In the genomic region with DNA sequence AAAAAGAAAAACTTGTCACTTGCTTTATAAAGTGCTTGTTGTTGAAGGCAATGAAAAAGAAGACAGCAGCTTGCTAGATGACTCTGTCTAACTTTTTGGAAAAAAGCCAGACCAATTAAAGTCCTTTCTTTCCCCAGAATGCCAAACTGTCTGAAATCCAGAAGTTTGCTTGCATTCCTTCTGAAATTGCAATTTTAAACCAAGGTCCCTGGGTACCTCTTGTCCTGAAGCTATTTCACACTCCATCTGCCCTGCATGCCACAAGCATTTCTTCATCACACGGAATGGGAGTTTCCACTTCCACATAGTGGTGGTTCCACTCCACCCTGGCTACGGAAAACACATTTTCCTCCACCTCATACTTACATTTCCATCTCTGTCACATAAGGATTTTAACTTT, we compare ENCODE assay signal across 13 cellular contexts.
DNase-seq lines count a peak whose midpoint lies in the region; ATAC-seq and TF ChIP-seq lines count a peak whose summit lies in the region.
"Had no signal": no experiment of that assay in that cellular context is flagged by ENCODE, and none has a peak within 500 bp of the region (broad histone marks: within the 10 kb centered on the region; RNA-seq: fewer than 3 reads in every experiment).

No MANE protein-coding gene starts in this region.

- CTCF ChIA-PET in A673 (lab: Charles Lee) = no interaction called here

- no peak overlapping the region for H3K27ac ChIP-seq in A673 (ENCODE audit: low read depth, low read length, poor library complexity, severe bottlenecking)
- H3K27ac ChIP-seq: BLaER1 treated with 17β-estradiol and CSF1 and Interleukin-3, amounts not matched to agents 10 nM and 100 nM; KMS-11 had no signal

- H3K27me3 Mint-ChIP-seq in activated T-cell treated with anti-CD3 and anti-CD28 coated beads, Interleukin-2, amount 50 U/mL, for 24 hours = no peaks in the 10 kb centered on the region

- H3K4me1 Mint-ChIP-seq in activated T-cell treated with anti-CD3 and anti-CD28 coated beads, Interleukin-2, amount 50 U/mL, for 24 hours (ENCODE audit: low read depth) = no peaks in the 10 kb centered on the region

- H3K4me3 ChIP-seq in A673 (ENCODE audit: low read depth, low read length, poor library complexity, severe bottlenecking) (no peak overlapping the region), cardiac fibroblast (replicated peaks in 1 of 2; ENCODE audit: low read depth in 2 of 2, low read length in 2 of 2) (no peak overlapping the region)
- H3K4me3 ChIP-seq: BLaER1 treated with 17β-estradiol and CSF1 and Interleukin-3, amounts not matched to agents 10 nM and 100 nM; dorsolateral prefrontal cortex had no signal

- intact Hi-C loops in A673 (cut with micrococcal nuclease; ENCODE audit: unreplicated experiment) = no loop called here

- H3K36me3 ChIP-seq in A673 (ENCODE audit: insufficient read depth, low read length, poor library complexity, severe bottlenecking) = peaks cover 11% of the 10 kb centered on the region

- H3K27me3 ChIP-seq in A673 (replicated peaks; ENCODE audit: insufficient read depth, low read depth, low read length, poor library complexity) = no peaks in the 10 kb centered on the region
- H3K27me3 ChIP-seq: BLaER1 treated with 17β-estradiol and CSF1 and Interleukin-3, amounts not matched to agents 10 nM and 100 nM; dorsolateral prefrontal cortex had no signal

- peak; percentile 76 for DNase-seq in A673 (ENCODE audit: low spot score)
- DNase-seq in HT1080 (ENCODE audit: low read depth) = peak; percentile 10
- peak; percentile 83 to 90 for DNase-seq in cardiac fibroblast (ENCODE audit: low read depth in 2 of 2)
- peak; percentile 49 to 50 for DNase-seq in lung microvascular endothelial cell (ENCODE audit: low read depth in 2 of 2)
- no peak for DNase-seq in activated T-cell treated with anti-CD3 and anti-CD28 coated beads, Interleukin-2, amount 50 U/mL, for 24 hours
- DNase-seq: activated T-cell treated with anti-CD3 and anti-CD28 coated beads, Interleukin-2, amount 50 U/mL, for 4 hours; dorsolateral prefrontal cortex; kidney had no signal

- no peak overlapping the region for H3K27ac Mint-ChIP-seq in activated T-cell treated with anti-CD3 and anti-CD28 coated beads, Interleukin-2, amount 50 U/mL, for 24 hours

- peaks cover 41% of the 10 kb centered on the region for H3K36me3 Mint-ChIP-seq in activated T-cell treated with anti-CD3 and anti-CD28 coated beads, Interleukin-2, amount 50 U/mL, for 24 hours (ENCODE audit: low read depth)

- peaks cover 18% of the 10 kb centered on the region for H3K4me1 ChIP-seq in A673 (ENCODE audit: insufficient read depth, low read length, poor library complexity, severe bottlenecking)
- H3K4me1 ChIP-seq: BLaER1 treated with 17β-estradiol and CSF1 and Interleukin-3, amounts not matched to agents 10 nM and 100 nM had no signal

- peaks cover 7% of the 10 kb centered on the region for H3K9me3 Mint-ChIP-seq in activated T-cell treated with anti-CD3 and anti-CD28 coated beads, Interleukin-2, amount 50 U/mL, for 24 hours

- TF ChIP-seq CTCF in A673 (conservative IDR thresholded peaks at IDR 0.05; ENCODE audit: low read depth, low read length) (no peak), cardiac fibroblast (IDR thresholded peaks at IDR 0.05; ENCODE audit: low read depth, low read length) (no peak)

- BruUV-seq in A673 (replicated peaks; lab: Mats Ljungman, UMichigan) = no TSS peak

- POLR2A ChIA-PET in A673 (lab: Charles Lee; ENCODE audit: low non-redundant PET) = no interaction called here

- H3K4me3 Mint-ChIP-seq in activated T-cell treated with anti-CD3 and anti-CD28 coated beads, Interleukin-2, amount 50 U/mL, for 24 hours = no peak overlapping the region
- H3K4me3 Mint-ChIP-seq: activated T-cell treated with anti-CD3 and anti-CD28 coated beads, Interleukin-2, amount 50 U/mL, for 4 hours had no signal

- ATAC-seq in HG03457 (IDR thresholded peaks at IDR 0.05; ENCODE audit: unreplicated experiment) = no peak
- no peak for ATAC-seq in GM18907 (IDR thresholded peaks at IDR 0.05; ENCODE audit: unreplicated experiment)
- ATAC-seq in HG03565 (IDR thresholded peaks at IDR 0.05; ENCODE audit: unreplicated experiment) = no peak
- ATAC-seq: activated T-cell treated with anti-CD3 and anti-CD28 coated beads, Interleukin-2, amount 50 U/mL, for 4 hours had no signal

- H3K9me3 ChIP-seq in A673 (ENCODE audit: low read depth, low read length, poor library complexity, severe bottlenecking) = peaks cover 7% of the 10 kb centered on the region
